Comparison of ENCODE assay signal across 8 cellular contexts in genomic region chr20:53582574-53583351, GRCh38. TPM values are rescaled to one million over a fixed set of nuclear protein-coding genes. Genes with fewer than 3 reads are reported as not detected.
DNase-seq lines count a peak whose midpoint lies in the region; ATAC-seq, FAIRE-seq and TF ChIP-seq lines count a peak whose summit lies in the region.

No MANE protein-coding gene starts in this region.

- TF ChIP-seq POLR2A in esophagus squamous epithelium (IDR thresholded peaks at IDR 0.05) = no peak

- H3K27ac ChIP-seq in esophagus squamous epithelium = peak overlapping the region; percentile 70 to 86 (median 83)
- H3K27ac ChIP-seq in pancreas = peak overlapping the region in 2 of 4 donors; percentile 37 to 45

- peak in 3 of 4 donors; percentile 37 to 67 (median 38) for ATAC-seq in pancreas

- intact Hi-C loops in esophagus squamous epithelium (cut with DNase I) (no loop called here), pancreas (cut with DNase I) (loop anchor here in 1 of 3 donors (10.0 kb wide), 1 partner anchor 282 kb away; no protein-coding TSS in a partner anchor)

- H3K36me3 ChIP-seq in esophagus squamous epithelium = peaks cover 10 to 35% (median 20%) of the 10 kb centered on the region in 3 donors
- peaks cover 0 to 21% (median 11%) of the 10 kb centered on the region in 3 donors for H3K36me3 ChIP-seq in pancreas

- H3K9me3 ChIP-seq in esophagus squamous epithelium (no peaks in the 10 kb centered on the region), pancreas (no peaks in the 10 kb centered on the region)

- DNase-seq in AG10803 (ENCODE audit: low read depth) = peak; percentile 93
- DNase-seq in HS-5 (ENCODE audit: low read depth) = peak; percentile 100
- DNase-seq in activated CD4-positive, alpha-beta T cell treated with anti-CD3 and anti-CD28 coated beads for 1 hour = peak; percentile 35
- DNase-seq in esophagus squamous epithelium (lab: John Stamatoyannopoulos, UW) = no peak
- DNase-seq in pancreas = peak in 1 of 6 donors; percentile 16
- no peak for DNase-seq in NCI-H1930 (lab: John Stamatoyannopoulos, UW)
- no peak for DNase-seq in HK-2 (ENCODE audit: unreplicated experiment)
- no peak for DNase-seq in NCI-H2196 treated with DMSO at 0.1 percent for 48 hours (lab: John Stamatoyannopoulos, UW; ENCODE audit: unreplicated experiment)

- no peak for TF ChIP-seq CTCF in AG10803 (conservative IDR thresholded peaks at IDR 0.05; ENCODE audit: low read length)
- peak in 1 of 6 experiments; percentile 9 for TF ChIP-seq CTCF in esophagus squamous epithelium (IDR thresholded peaks at IDR 0.05)
- TF ChIP-seq CTCF in pancreas (IDR thresholded peaks at IDR 0.05) = no peak

- H3K4me3 ChIP-seq in AG10803 (ENCODE audit: low read length) (no peak overlapping the region), esophagus squamous epithelium (peak overlapping the region in 2 of 4 donors; percentile 2 to 26), pancreas (no peak overlapping the region)

- no peak for FAIRE-seq in pancreas (lab: Jason Lieb, UNC)

- WGBS in esophagus squamous epithelium, 2 donors = 23 to 24% methylated on average over 9 to 13 of the region's 13 CpGs
- 41 to 43% methylated on average over 13 of the region's 13 CpGs for WGBS in pancreas, 2 donors

- H3K4me1 ChIP-seq in esophagus squamous epithelium (peaks cover 36 to 98% (median 66%) of the 10 kb centered on the region in 3 donors), pancreas (peaks cover 16 to 62% (median 22%) of the 10 kb centered on the region in 3 donors)

- H3K27me3 ChIP-seq in esophagus squamous epithelium (no peaks in the 10 kb centered on the region), pancreas (no peaks in the 10 kb centered on the region)

RNA-seq across cellular contexts. Expression of gene ZNF217, which starts 10.9 kb away (rescaled TPM):
- 10 to 100 TPM; 20.7 to 27.5 (median 22.2) TPM for total RNA-seq in esophagus squamous epithelium
- 10 to 100 TPM; 10.2 to 29.5 (median 13.4) TPM for total RNA-seq in pancreas
- 1 to 10 TPM; 4.2 to 5.1 TPM for polyA plus RNA-seq in pancreas

Comparison
In these comparisons a context has a peak if more than half of its experiments do, and no peak if none do; other contexts are left out.
1. DNase-seq: peak in AG10803 (single experiment), HS-5 (single experiment) and activated CD4-positive, alpha-beta T cell treated with anti-CD3 and anti-CD28 coated beads for 1 hour (single experiment); none in esophagus squamous epithelium (single experiment), NCI-H1930 (0 of 2), HK-2 (single experiment) and NCI-H2196 treated with DMSO at 0.1 percent for 48 hours (single experiment).